1 cellular context compared by ENCODE assay signal in genomic region chr7:108580298-108580697, GRCh38.
TF ChIP-seq lines count a peak whose summit lies in the region.

No MANE protein-coding gene starts in this region.

TF ChIP-seq in HepG2, 621 proteins besides CTCF, POLR2A, EP300 and RAD21:
- TF ChIP-seq SAP130 (CRISPR knock-in tag; IDR thresholded peaks at IDR 0.05; ENCODE audit: low read depth): no peak
- TF ChIP-seq ZNF251 (CRISPR knock-in tag; IDR thresholded peaks at IDR 0.05): no peak
- TF ChIP-seq HES4 (CRISPR knock-in tag; IDR thresholded peaks at IDR 0.05; ENCODE audit: borderline replicate concordance): no peak
- TF ChIP-seq, protein P1, sequence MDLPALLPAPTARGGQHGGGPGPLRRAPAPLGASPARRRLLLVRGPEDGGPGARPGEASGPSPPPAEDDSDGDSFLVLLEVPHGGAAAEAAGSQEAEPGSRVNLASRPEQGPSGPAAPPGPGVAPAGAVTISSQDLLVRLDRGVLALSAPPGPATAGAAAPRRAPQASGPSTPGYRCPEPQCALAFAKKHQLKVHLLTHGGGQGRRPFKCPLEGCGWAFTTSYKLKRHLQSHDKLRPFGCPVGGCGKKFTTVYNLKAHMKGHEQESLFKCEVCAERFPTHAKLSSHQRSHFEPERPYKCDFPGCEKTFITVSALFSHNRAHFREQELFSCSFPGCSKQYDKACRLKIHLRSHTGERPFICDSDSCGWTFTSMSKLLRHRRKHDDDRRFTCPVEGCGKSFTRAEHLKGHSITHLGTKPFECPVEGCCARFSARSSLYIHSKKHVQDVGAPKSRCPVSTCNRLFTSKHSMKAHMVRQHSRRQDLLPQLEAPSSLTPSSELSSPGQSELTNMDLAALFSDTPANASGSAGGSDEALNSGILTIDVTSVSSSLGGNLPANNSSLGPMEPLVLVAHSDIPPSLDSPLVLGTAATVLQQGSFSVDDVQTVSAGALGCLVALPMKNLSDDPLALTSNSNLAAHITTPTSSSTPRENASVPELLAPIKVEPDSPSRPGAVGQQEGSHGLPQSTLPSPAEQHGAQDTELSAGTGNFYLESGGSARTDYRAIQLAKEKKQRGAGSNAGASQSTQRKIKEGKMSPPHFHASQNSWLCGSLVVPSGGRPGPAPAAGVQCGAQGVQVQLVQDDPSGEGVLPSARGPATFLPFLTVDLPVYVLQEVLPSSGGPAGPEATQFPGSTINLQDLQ (CRISPR knock-in tag; IDR thresholded peaks at IDR 0.05): no peak
- TF ChIP-seq, protein P2, sequence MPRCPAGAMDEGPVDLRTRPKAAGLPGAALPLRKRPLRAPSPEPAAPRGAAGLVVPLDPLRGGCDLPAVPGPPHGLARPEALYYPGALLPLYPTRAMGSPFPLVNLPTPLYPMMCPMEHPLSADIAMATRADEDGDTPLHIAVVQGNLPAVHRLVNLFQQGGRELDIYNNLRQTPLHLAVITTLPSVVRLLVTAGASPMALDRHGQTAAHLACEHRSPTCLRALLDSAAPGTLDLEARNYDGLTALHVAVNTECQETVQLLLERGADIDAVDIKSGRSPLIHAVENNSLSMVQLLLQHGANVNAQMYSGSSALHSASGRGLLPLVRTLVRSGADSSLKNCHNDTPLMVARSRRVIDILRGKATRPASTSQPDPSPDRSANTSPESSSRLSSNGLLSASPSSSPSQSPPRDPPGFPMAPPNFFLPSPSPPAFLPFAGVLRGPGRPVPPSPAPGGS (CRISPR knock-in tag; IDR thresholded peaks at IDR 0.05): no peak
- TF ChIP-seq CENPX (CRISPR knock-in tag; IDR thresholded peaks at IDR 0.05): no peak
- TF ChIP-seq ZNF556 (CRISPR knock-in tag; IDR thresholded peaks at IDR 0.05; ENCODE audit: borderline replicate concordance): no peak
- no peak for TF ChIP-seq NONO (IDR thresholded peaks at IDR 0.05)
- TF ChIP-seq NONO (CRISPR knock-in tag; conservative IDR thresholded peaks at IDR 0.05): no peak
- TF ChIP-seq, protein P3, sequence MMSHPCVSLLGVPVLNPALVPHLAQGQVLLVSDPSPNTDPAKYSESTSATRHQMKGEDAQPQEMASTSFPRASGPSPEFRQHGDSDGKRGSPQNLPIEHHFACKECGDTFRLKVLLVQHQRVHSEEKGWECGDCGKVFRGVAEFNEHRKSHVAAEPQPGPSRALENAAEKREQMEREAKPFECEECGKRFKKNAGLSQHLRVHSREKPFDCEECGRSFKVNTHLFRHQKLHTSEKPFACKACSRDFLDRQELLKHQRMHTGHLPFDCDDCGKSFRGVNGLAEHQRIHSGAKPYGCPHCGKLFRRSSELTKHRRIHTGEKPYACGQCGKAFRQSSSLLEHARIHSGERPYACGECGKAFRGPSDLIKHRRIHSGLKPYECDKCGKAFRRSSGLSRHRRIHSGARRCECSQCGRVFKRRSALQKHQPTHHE (CRISPR knock-in tag; IDR thresholded peaks at IDR 0.05; ENCODE audit: borderline replicate concordance): no peak
- TF ChIP-seq RELA (CRISPR knock-in tag; IDR thresholded peaks at IDR 0.05): no peak
- TF ChIP-seq NR2F6 (IDR thresholded peaks at IDR 0.05): no peak
- TF ChIP-seq NR2F6 (CRISPR knock-in tag; IDR thresholded peaks at IDR 0.05): no peak
- no peak for TF ChIP-seq FOXA3 (CRISPR knock-in tag; IDR thresholded peaks at IDR 0.05)
- TF ChIP-seq, protein P4, sequence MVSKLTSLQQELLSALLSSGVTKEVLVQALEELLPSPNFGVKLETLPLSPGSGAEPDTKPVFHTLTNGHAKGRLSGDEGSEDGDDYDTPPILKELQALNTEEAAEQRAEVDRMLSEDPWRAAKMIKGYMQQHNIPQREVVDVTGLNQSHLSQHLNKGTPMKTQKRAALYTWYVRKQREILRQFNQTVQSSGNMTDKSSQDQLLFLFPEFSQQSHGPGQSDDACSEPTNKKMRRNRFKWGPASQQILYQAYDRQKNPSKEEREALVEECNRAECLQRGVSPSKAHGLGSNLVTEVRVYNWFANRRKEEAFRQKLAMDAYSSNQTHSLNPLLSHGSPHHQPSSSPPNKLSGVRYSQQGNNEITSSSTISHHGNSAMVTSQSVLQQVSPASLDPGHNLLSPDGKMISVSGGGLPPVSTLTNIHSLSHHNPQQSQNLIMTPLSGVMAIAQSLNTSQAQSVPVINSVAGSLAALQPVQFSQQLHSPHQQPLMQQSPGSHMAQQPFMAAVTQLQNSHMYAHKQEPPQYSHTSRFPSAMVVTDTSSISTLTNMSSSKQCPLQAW (CRISPR knock-in tag; IDR thresholded peaks at IDR 0.05): no peak
- TF ChIP-seq ZHX2 (IDR thresholded peaks at IDR 0.05; ENCODE audit: low read depth): no peak
- no peak for TF ChIP-seq ZHX2 (CRISPR knock-in tag; IDR thresholded peaks at IDR 0.05; ENCODE audit: borderline replicate concordance)
- TF ChIP-seq FOXO4 (CRISPR knock-in tag; conservative IDR thresholded peaks at IDR 0.05): no peak
